Comparison of ENCODE assay signal across 21 cellular contexts in genomic region chr2:3428577-3428976, GRCh38. TPM values are rescaled to one million over a fixed set of nuclear protein-coding genes. Genes with fewer than 3 reads are reported as not detected.
A peak's percentile ranks its signal among the peaks of the same experiment; 100 is the strongest.
DNase-seq lines count a peak whose midpoint lies in the region; ATAC-seq, FAIRE-seq and TF ChIP-seq lines count a peak whose summit lies in the region.
"Had no signal": no experiment of that assay in that cellular context is flagged by ENCODE, and none has a peak within 500 bp of the region (broad histone marks: within the 10 kb centered on the region; RNA-seq: fewer than 3 reads in every experiment).

No MANE protein-coding gene starts in this region.

- H3K9me3 ChIP-seq in K562 (replicated peaks; ENCODE audit: control insufficient read depth, insufficient read depth, low read depth, low read length), result no peaks in the 10 kb centered on the region
- no peaks in the 10 kb centered on the region for H3K9me3 ChIP-seq in H9 (ENCODE audit: control insufficient read depth, low read depth, low read length)

- no peak for TF ChIP-seq POLR2A in K562 (conservative IDR thresholded peaks at IDR 0.05)

- POLR2A ChIA-PET in K562 (lab: Yijun Ruan, JAX), result interaction anchor here (0.7 kb wide), 1 partner anchor 84 kb away, joined by 4 read pairs; no protein-coding TSS in a partner anchor

- H3K4me1 ChIP-seq in K562 (replicated peaks in 1 of 2; ENCODE audit: control insufficient read depth in 2 of 2, insufficient read depth in 2 of 2, low read length in 2 of 2) (peaks cover 4 to 6% of the 10 kb centered on the region in 2 experiments; a peak in 3 of 5 replicates), H9 (ENCODE audit: insufficient read depth, low read length) (no peaks in the 10 kb centered on the region)

- no peak overlapping the region for H4K8ac ChIP-seq in H9 (replicated peaks; ENCODE audit: insufficient read length, low read depth, low read length)

- H2BK20ac ChIP-seq in H9 (ENCODE audit: low read depth, low read length, poor library complexity, severe bottlenecking), result no peak overlapping the region

- no peak overlapping the region for H3K4me2 ChIP-seq in K562 (ENCODE audit: insufficient read depth, low read length)
- H3K4me2 ChIP-seq in H9 (ENCODE audit: insufficient read depth, insufficient read length, low read length), result no peak overlapping the region
- H3K4me2 ChIP-seq: BLaER1 treated with 17β-estradiol and CSF1 and Interleukin-3, amounts not matched to agents 10 nM and 100 nM had no signal

- H3K79me2 ChIP-seq in K562 (ENCODE audit: control insufficient read depth, insufficient read depth, low read length), result no peaks in the 10 kb centered on the region
- H3K79me2 ChIP-seq in H9 (ENCODE audit: insufficient read depth, low read length), result no peaks in the 10 kb centered on the region

- no peak overlapping the region for H2AK5ac ChIP-seq in H9 (ENCODE audit: insufficient read length, low read length)

- H3K27me3 Mint-ChIP-seq in natural killer cell (ENCODE audit: low read depth in 2 of 2), result no peaks in the 10 kb centered on the region
- no peaks in the 10 kb centered on the region for H3K27me3 Mint-ChIP-seq in natural killer cell treated with Interleukin-12 subunit alpha and Interleukin-12 subunit beta and Interleukin-15 and Interleukin-18, amount 100 ng/mL, for 72 hours
- H3K27me3 Mint-ChIP-seq in memory B cell, result no peaks in the 10 kb centered on the region
- H3K27me3 Mint-ChIP-seq in H9 (ENCODE audit: low read depth), result no peaks in the 10 kb centered on the region
- H3K27me3 Mint-ChIP-seq: CD8-positive, alpha-beta memory T cell had no signal

- TF ChIP-seq RAD21 in K562 (CRISPR knock-in tag; conservative IDR thresholded peaks at IDR 0.05 in 1 of 2, IDR thresholded peaks at IDR 0.05 in 1 of 2), result no peak

- in situ Hi-C loops in K562 (cut with MboI) (loop anchor here (10.0 kb wide), 1 partner anchor 226 kb away; the partner anchor contains the start of gene ALLC), ACHN (cut with HindIII; ENCODE audit: low pct_ligation_motif_present, low pct_unique_long_range_greater_than_20kb, low sequenced_read_pairs) (no loop called here)

- H3K27me3 ChIP-seq in K562 (ENCODE audit: control insufficient read depth in 2 of 2, insufficient read depth in 2 of 2, low read length in 2 of 2), result no peaks in the 10 kb centered on the region
- H3K27me3 ChIP-seq in H9 (ENCODE audit: insufficient read depth, low read length), result no peaks in the 10 kb centered on the region
- H3K27me3 ChIP-seq: BLaER1 treated with 17β-estradiol and CSF1 and Interleukin-3, amounts not matched to agents 10 nM and 100 nM had no signal

- DNase-seq in natural killer cell (no peak), K562 (ENCODE audit: extremely low read depth in 1 of 4, low spot score in 3 of 4) (no peak), memory B cell (ENCODE audit: low spot score in 2 of 2) (no peak), H9 (no peak), RKO (ENCODE audit: low spot score) (no peak), ACHN (no peak)
- DNase-seq in natural killer cell treated with Interleukin-12 subunit alpha and Interleukin-12 subunit beta and Interleukin-15 and Interleukin-18, amount 100 ng/mL, for 72 hours (ENCODE audit: low spot score), result no peak
- DNase-seq: CD8-positive, alpha-beta memory T cell; DMS53; EL; GM23248; NCI-H1417 treated with DMSO at 0.1 percent for 48 hours; NCI-H187 treated with DMSO at 0.1 percent for 48 hours; NCI-H2227 treated with DMSO at 0.1 percent for 48 hours; NCI-H510A treated with DMSO at 0.1 percent for 48 hours; NCI-H774; SHP77 had no signal

- no peak overlapping the region for H3K4me3 Mint-ChIP-seq in natural killer cell
- no peak overlapping the region for H3K4me3 Mint-ChIP-seq in natural killer cell treated with Interleukin-12 subunit alpha and Interleukin-12 subunit beta and Interleukin-15 and Interleukin-18, amount 100 ng/mL, for 72 hours
- no peak overlapping the region for H3K4me3 Mint-ChIP-seq in memory B cell
- no peak overlapping the region for H3K4me3 Mint-ChIP-seq in H9
- H3K4me3 Mint-ChIP-seq: CD8-positive, alpha-beta memory T cell had no signal

- H3K9me1 ChIP-seq in K562 (ENCODE audit: control insufficient read depth, insufficient read depth, low read length), result no peaks in the 10 kb centered on the region

- no peaks in the 10 kb centered on the region for H3K9me3 Mint-ChIP-seq in natural killer cell
- no peaks in the 10 kb centered on the region for H3K9me3 Mint-ChIP-seq in natural killer cell treated with Interleukin-12 subunit alpha and Interleukin-12 subunit beta and Interleukin-15 and Interleukin-18, amount 100 ng/mL, for 72 hours
- no peaks in the 10 kb centered on the region for H3K9me3 Mint-ChIP-seq in memory B cell
- no peaks in the 10 kb centered on the region for H3K9me3 Mint-ChIP-seq in H9
- H3K9me3 Mint-ChIP-seq: CD8-positive, alpha-beta memory T cell had no signal

- ATAC-seq in natural killer cell, result no peak
- ATAC-seq in natural killer cell treated with Interleukin-12 subunit alpha and Interleukin-12 subunit beta and Interleukin-15 and Interleukin-18, amount 100 ng/mL, for 72 hours, result no peak
- ATAC-seq in K562, result peak; percentile 16; the same call in 1 of the 3 replicates
- no peak for ATAC-seq in memory B cell (ENCODE audit: low read depth)
- ATAC-seq: GM12878 had no signal

- no peak overlapping the region for H4K5ac ChIP-seq in H9 (ENCODE audit: insufficient read length, low read depth, low read length)

- FAIRE-seq in K562 (lab: Jason Lieb, UNC), result no peak
- FAIRE-seq: GM12878, GM19239, RCC 7860 had no signal

- no peak for TF ChIP-seq EP300 in K562 (IDR thresholded peaks at IDR 0.05; ENCODE audit: low read length)

- H2AFZ ChIP-seq in K562 (ENCODE audit: low read depth, low read length), result no peak overlapping the region
- H2AFZ ChIP-seq in H9 (ENCODE audit: low read length), result no peak overlapping the region
- H2AFZ ChIP-seq: GM23248 had no signal

- no peak overlapping the region for H3K14ac ChIP-seq in H9 (ENCODE audit: insufficient read depth, low read length)

- H3K79me1 ChIP-seq in H9 (ENCODE audit: insufficient read depth, low read depth, low read length, poor library complexity, severe bottlenecking), result no peaks in the 10 kb centered on the region

- no peak overlapping the region for H3K4ac ChIP-seq in H9 (ENCODE audit: low read depth, low read length)

- H3K56ac ChIP-seq in H9 (ENCODE audit: insufficient read length, low read depth, low read length), result no peak overlapping the region

- peak overlapping the region; percentile 13 to 39 for H3K27ac Mint-ChIP-seq in natural killer cell
- H3K27ac Mint-ChIP-seq in natural killer cell treated with Interleukin-12 subunit alpha and Interleukin-12 subunit beta and Interleukin-15 and Interleukin-18, amount 100 ng/mL, for 72 hours, result no peak overlapping the region
- peak overlapping the region; percentile 7 for H3K27ac Mint-ChIP-seq in memory B cell
- H3K27ac Mint-ChIP-seq in H9, result peak overlapping the region in 1 of 3 experiments; percentile 80; a peak in 2 of 7 replicates

- H3K36me3 Mint-ChIP-seq in natural killer cell (peaks cover 14% of the 10 kb centered on the region), memory B cell (peaks cover 32% of the 10 kb centered on the region), H9 (ENCODE audit: insufficient read depth in 1 of 3, low read depth in 3 of 3) (peaks cover 13 to 38% (median 32%) of the 10 kb centered on the region in 3 experiments; a peak in 6 of 7 replicates)
- H3K36me3 Mint-ChIP-seq in natural killer cell treated with Interleukin-12 subunit alpha and Interleukin-12 subunit beta and Interleukin-15 and Interleukin-18, amount 100 ng/mL, for 72 hours, result peaks cover 15% of the 10 kb centered on the region

- no peak overlapping the region for H3T11ph ChIP-seq in H9 (ENCODE audit: low read length)

- no peak overlapping the region for H3K23ac ChIP-seq in H9 (ENCODE audit: insufficient read length, low read depth, low read length)

- H2BK15ac ChIP-seq in H9 (ENCODE audit: low read depth, low read length), result no peak overlapping the region

- TF ChIP-seq CTCF in natural killer cell (IDR thresholded peaks at IDR 0.05), result no peak
- TF ChIP-seq CTCF in K562 (IDR thresholded peaks at IDR 0.05 in 2 of 3, conservative IDR thresholded peaks at IDR 0.05 in 1 of 3; ENCODE audit: insufficient read depth in 2 of 3, low read depth in 1 of 3, low read length in 3 of 3), result no peak
- TF ChIP-seq CTCF in H9 (conservative IDR thresholded peaks at IDR 0.05), result no peak

- H3K27ac ChIP-seq in K562 (ENCODE audit: extremely low read depth, low read depth, low read length) (no peak overlapping the region), H9 (ENCODE audit: insufficient read length, low read depth, low read length) (no peak overlapping the region)
- H3K27ac ChIP-seq: BLaER1 treated with 17β-estradiol and CSF1 and Interleukin-3, amounts not matched to agents 10 nM and 100 nM; GM23248 had no signal

- no peak overlapping the region for H4K91ac ChIP-seq in H9 (ENCODE audit: insufficient read length, low read depth, low read length)

- no TSS peak for BruUV-seq in K562 (replicated peaks; lab: Mats Ljungman, UMichigan)

- H3K18ac ChIP-seq in H9 (ENCODE audit: insufficient read length, low read depth, low read length), result no peak overlapping the region

- no peak overlapping the region for H3K4me3 ChIP-seq in K562
- H3K4me3 ChIP-seq: BLaER1 treated with 17β-estradiol and CSF1 and Interleukin-3, amounts not matched to agents 10 nM and 100 nM; GM12878; GM23248 had no signal

- H3K9ac ChIP-seq in K562 (ENCODE audit: insufficient read depth in 1 of 2, low read depth in 2 of 2, low read length in 2 of 2) (no peak overlapping the region; a peak in 1 of 4 replicates), H9 (ENCODE audit: extremely low read depth, insufficient read length, low read length) (no peak overlapping the region)
- H3K9ac ChIP-seq: BLaER1 treated with 17β-estradiol and CSF1 and Interleukin-3, amounts not matched to agents 10 nM and 100 nM; GM23248 had no signal

- intact Hi-C loops in natural killer cell (cut with micrococcal nuclease), result no loop called here
- intact Hi-C loops in K562 (cut with micrococcal nuclease), result no loop called here

- H3K23me2 ChIP-seq in H9 (ENCODE audit: insufficient read length, low read depth, low read length, poor library complexity, severe bottlenecking), result no peaks in the 10 kb centered on the region

- no peak overlapping the region for H2BK5ac ChIP-seq in H9 (ENCODE audit: insufficient read length, low read length)

- no peak overlapping the region for H2BK12ac ChIP-seq in H9 (ENCODE audit: insufficient read length, low read depth, low read length)

- H3K36me3 ChIP-seq in K562 (ENCODE audit: control insufficient read depth, insufficient read depth, low read length), result peaks cover 87% of the 10 kb centered on the region

- H4K20me1 ChIP-seq in K562 (replicated peaks; ENCODE audit: control insufficient read depth, insufficient read depth, low read length) (no peaks in the 10 kb centered on the region; the same call in 1 of the 2 replicates), H9 (ENCODE audit: control insufficient read depth, insufficient read depth, insufficient read length) (no peaks in the 10 kb centered on the region)

- H2BK120ac ChIP-seq in H9 (ENCODE audit: low read depth, low read length, poor library complexity, severe bottlenecking), result no peak overlapping the region

- H3K4me1 Mint-ChIP-seq in natural killer cell (peaks cover 11 to 13% of the 10 kb centered on the region in 2 donors), memory B cell (peaks cover 4% of the 10 kb centered on the region), H9 (peaks cover 0 to 5% of the 10 kb centered on the region in 2 experiments; a peak in 3 of 4 replicates)
- H3K4me1 Mint-ChIP-seq in natural killer cell treated with Interleukin-12 subunit alpha and Interleukin-12 subunit beta and Interleukin-15 and Interleukin-18, amount 100 ng/mL, for 72 hours (ENCODE audit: low read depth in 2 of 2), result peaks cover 4 to 10% of the 10 kb centered on the region in 2 donors

- 77% methylated on average over 4 of the region's 10 CpGs for WGBS in K562 (ENCODE audit: insufficient coverage, low coverage, missing lambda C conversion rate)
- no CpG with 5 or more reads among the region's 10 CpGs for WGBS in H9 (ENCODE audit: extremely low coverage, insufficient read length, low lambda C conversion rate)

- CTCF ChIA-PET in K562 (lab: Yijun Ruan, JAX; ENCODE audit: low intra/inter-chr PET ratio), result no interaction called here

RNA-seq across cellular contexts. Expression of gene TRAPPC12, which starts 49.1 kb away (rescaled TPM):
- 10 to 100 TPM; 65.1 to 92.6 (median 86.7) TPM for total RNA-seq in natural killer cell
- 100 to 1,000 TPM in 1 of 2 donors, 10 to 100 TPM in 1; 93.2 to 155 TPM for total RNA-seq in natural killer cell treated with Interleukin-12 subunit alpha and Interleukin-12 subunit beta and Interleukin-15 and Interleukin-18, amount 100 ng/mL, for 72 hours
- total RNA-seq in K562 (2011; cell fraction: chromatin; rRNA removed; ENCODE audit: low replicate concordance), result 208 and 235 TPM in 2 replicates
- 133 and 134 TPM in 2 replicates for total RNA-seq in K562 (2011; cell fraction: nucleolus; rRNA removed)
- total RNA-seq in K562 (2011; cell fraction: nucleoplasm; rRNA removed), result 126 and 147 TPM in 2 replicates
- 41.2 and 67.3 TPM in 2 replicates for total RNA-seq in K562 (2014; rRNA removed)
- total RNA-seq in K562 (2014; rRNA removed; fragmentation: Illumina TruSeq; extraction: Trizol), result 29.5 and 30.0 TPM in 2 replicates
- 36.9 and 39.1 TPM in 2 replicates for total RNA-seq in K562 (2015; rRNA removed; fragmentation: Illumina TruSeq; extraction: Trizol)
- total RNA-seq in K562 (2021), result 71.7 and 75.2 TPM in 2 replicates
- polyA plus RNA-seq in K562 (2011; rRNA removed), result 27.5 and 57.2 TPM in 2 replicates
- polyA plus RNA-seq in K562 (2011; cell fraction: cytosol; rRNA removed), result 22.4 and 23.0 TPM in 2 replicates
- 86.1 and 127 TPM in 2 replicates for polyA plus RNA-seq in K562 (2011; cell fraction: nucleus; rRNA removed)
- 50.6 and 93.7 TPM in 2 replicates for polyA plus RNA-seq in K562 (2012)
- 44.2 and 46.7 TPM in 2 replicates for polyA plus RNA-seq in K562 (2014; fragmentation: Illumina TruSeq; extraction: Trizol)
- polyA plus RNA-seq in K562 (2014; fragmentation: Nextera tagmentation; extraction: Ambion mirVana), result 10 to 100 TPM in 1 of 2 experiments, 1 to 10 TPM in 1; 8.0 to 17.3 TPM
- 39.8 and 44.2 TPM in 2 replicates for polyA plus RNA-seq in K562 (2014; rRNA removed)
- polyA minus RNA-seq in K562 (2011; rRNA and poly(A)+ RNA removed), result 39.0 and 48.3 TPM in 2 replicates
- 38.4 and 43.2 TPM in 2 replicates for polyA minus RNA-seq in K562 (2011; cell fraction: cytosol; rRNA and poly(A)+ RNA removed)
- 72.0 and 72.1 TPM in 2 replicates for polyA minus RNA-seq in K562 (2011; cell fraction: nucleus; rRNA and poly(A)+ RNA removed)
- 79.3 and 86.0 TPM in 2 replicates for total RNA-seq in H9 (2021)

RNA-seq across cellular contexts. Expression of gene EIPR1, which starts 51.0 kb away (rescaled TPM):
- total RNA-seq in natural killer cell, result 10 to 100 TPM; 26.8 to 28.8 (median 27.9) TPM
- 10 to 100 TPM; 46.9 to 61.8 TPM for total RNA-seq in natural killer cell treated with Interleukin-12 subunit alpha and Interleukin-12 subunit beta and Interleukin-15 and Interleukin-18, amount 100 ng/mL, for 72 hours
- 45.9 and 69.6 TPM in 2 replicates for total RNA-seq in K562 (2011; cell fraction: chromatin; rRNA removed; ENCODE audit: low replicate concordance)
- total RNA-seq in K562 (2011; cell fraction: nucleolus; rRNA removed), result 47.4 and 54.2 TPM in 2 replicates
- 33.5 and 35.3 TPM in 2 replicates for total RNA-seq in K562 (2011; cell fraction: nucleoplasm; rRNA removed)
- total RNA-seq in K562 (2014; rRNA removed), result 49.0 and 50.5 TPM in 2 replicates
- total RNA-seq in K562 (2014; rRNA removed; fragmentation: Illumina TruSeq; extraction: Trizol), result 19.7 and 23.9 TPM in 2 replicates
- 29.3 and 31.2 TPM in 2 replicates for total RNA-seq in K562 (2015; rRNA removed; fragmentation: Illumina TruSeq; extraction: Trizol)
- 34.1 and 35.9 TPM in 2 replicates for total RNA-seq in K562 (2021)
- polyA plus RNA-seq in K562 (2011; rRNA removed), result 52.0 and 54.4 TPM in 2 replicates
- 57.5 and 76.0 TPM in 2 replicates for polyA plus RNA-seq in K562 (2011; cell fraction: cytosol; rRNA removed)
- polyA plus RNA-seq in K562 (2011; cell fraction: nucleus; rRNA removed), result 33.7 and 42.8 TPM in 2 replicates
- polyA plus RNA-seq in K562 (2012), result 31.8 and 33.5 TPM in 2 replicates
- polyA plus RNA-seq in K562 (2014; fragmentation: Illumina TruSeq; extraction: Trizol), result 36.4 and 40.6 TPM in 2 replicates
- 10 to 100 TPM; 19.9 to 21.8 TPM for polyA plus RNA-seq in K562 (2014; fragmentation: Nextera tagmentation; extraction: Ambion mirVana)
- polyA plus RNA-seq in K562 (2014; rRNA removed), result 44.9 and 46.1 TPM in 2 replicates
- polyA minus RNA-seq in K562 (2011; rRNA and poly(A)+ RNA removed), result 33.1 and 38.4 TPM in 2 replicates
- polyA minus RNA-seq in K562 (2011; cell fraction: cytosol; rRNA and poly(A)+ RNA removed), result 20.6 and 26.6 TPM in 2 replicates
- 31.5 and 49.3 TPM in 2 replicates for polyA minus RNA-seq in K562 (2011; cell fraction: nucleus; rRNA and poly(A)+ RNA removed)
- total RNA-seq in H9 (2021), result 27.6 and 27.8 TPM in 2 replicates

Comparison
In these comparisons a context has a peak if more than half of its experiments do, and no peak if none do; other contexts are left out.
1. H3K27ac Mint-ChIP-seq: peak in natural killer cell (2 of 2) and memory B cell (single experiment); none in natural killer cell treated with Interleukin-12 subunit alpha and Interleukin-12 subunit beta and Interleukin-15 and Interleukin-18, amount 100 ng/mL, for 72 hours (0 of 2).